22 cellular contexts compared by ENCODE assay signal in genomic region chr16:30509081-30509480, GRCh38. TPM values are rescaled to one million over a fixed set of nuclear protein-coding genes. Genes with fewer than 3 reads are reported as not detected.
DNase-seq lines count a peak whose midpoint lies in the region; ATAC-seq and TF ChIP-seq lines count a peak whose summit lies in the region.
"Had no signal": no experiment of that assay in that cellular context is flagged by ENCODE, and none has a peak within 500 bp of the region (broad histone marks: within the 10 kb centered on the region; RNA-seq: fewer than 3 reads in every experiment).

No MANE protein-coding gene starts in this region.

- H3K27ac Mint-ChIP-seq in activated T-cell treated with anti-CD3 and anti-CD28 coated beads, Interleukin-2, amount 50 U/mL, for 24 hours, result peak overlapping the region; percentile 68
- H3K27ac Mint-ChIP-seq in CD4-positive, alpha-beta T cell, result peak overlapping the region; percentile 56
- H3K27ac Mint-ChIP-seq in activated T-helper 17 cell treated with anti-CD3 and anti-CD28 coated beads, Interleukin-2, amount 50 U/mL, for 72 hours, result peak overlapping the region; percentile 36
- H3K27ac Mint-ChIP-seq in Calu3 (ENCODE audit: unreplicated experiment), result no peak overlapping the region
- H3K27ac Mint-ChIP-seq: H9 had no signal

- DNase-seq in activated T-cell treated with anti-CD3 and anti-CD28 coated beads, Interleukin-2, amount 50 U/mL, for 24 hours, result no peak
- DNase-seq in activated T-cell treated with anti-CD3 and anti-CD28 coated beads for 4 hours (no peak), left colon (no peak), Calu3 (no peak)
- DNase-seq in CD4-positive, alpha-beta T cell, result no peak
- DNase-seq: DMS79, H9, IMR-90, Karpas-422, MG63, NCI-H1092, NCI-H146, NCI-H2081, NCI-H748 treated with DMSO at 0.1 percent for 48 hours had no signal

- H3K36me3 Mint-ChIP-seq in activated T-cell treated with anti-CD3 and anti-CD28 coated beads, Interleukin-2, amount 50 U/mL, for 24 hours (ENCODE audit: low read depth), result peaks cover 93% of the 10 kb centered on the region
- peaks cover 87% of the 10 kb centered on the region for H3K36me3 Mint-ChIP-seq in CD4-positive, alpha-beta T cell (ENCODE audit: low read depth)
- H3K36me3 Mint-ChIP-seq in activated T-helper 17 cell treated with anti-CD3 and anti-CD28 coated beads, Interleukin-2, amount 50 U/mL, for 72 hours (ENCODE audit: low read depth), result peaks cover 99% of the 10 kb centered on the region
- H3K36me3 Mint-ChIP-seq in Calu3 (ENCODE audit: insufficient read depth, unreplicated experiment), result no peaks in the 10 kb centered on the region

- no peak overlapping the region for H3K27ac ChIP-seq in CD4-positive, alpha-beta T cell (ENCODE audit: low read depth, low read length)
- H3K27ac ChIP-seq: A549, C4-2B had no signal

- intact Hi-C loops in CD4-positive, alpha-beta T cell (cut with DNase I, micrococcal nuclease), result loop anchor here in 1 of 2 experiments (10.0 kb wide), 1 partner anchor 434 kb away; the partner anchor contains the start of gene PPP4C
- intact Hi-C loops in left colon (cut with DNase I, micrococcal nuclease) (no loop called here), Calu3 (cut with micrococcal nuclease; ENCODE audit: unreplicated experiment) (no loop called here)

- H3K27me3 Mint-ChIP-seq in activated T-cell treated with anti-CD3 and anti-CD28 coated beads, Interleukin-2, amount 50 U/mL, for 24 hours, result no peaks in the 10 kb centered on the region
- H3K27me3 Mint-ChIP-seq in CD4-positive, alpha-beta T cell, result no peaks in the 10 kb centered on the region
- no peaks in the 10 kb centered on the region for H3K27me3 Mint-ChIP-seq in activated T-helper 17 cell treated with anti-CD3 and anti-CD28 coated beads, Interleukin-2, amount 50 U/mL, for 72 hours
- peaks cover 19% of the 10 kb centered on the region for H3K27me3 Mint-ChIP-seq in Calu3 (ENCODE audit: unreplicated experiment)

- H3K9me3 Mint-ChIP-seq in activated T-cell treated with anti-CD3 and anti-CD28 coated beads, Interleukin-2, amount 50 U/mL, for 24 hours, result no peaks in the 10 kb centered on the region
- H3K9me3 Mint-ChIP-seq in CD4-positive, alpha-beta T cell, result no peaks in the 10 kb centered on the region
- no peaks in the 10 kb centered on the region for H3K9me3 Mint-ChIP-seq in activated T-helper 17 cell treated with anti-CD3 and anti-CD28 coated beads, Interleukin-2, amount 50 U/mL, for 72 hours
- no peaks in the 10 kb centered on the region for H3K9me3 Mint-ChIP-seq in Calu3 (ENCODE audit: low read depth, unreplicated experiment)
- H3K9me3 Mint-ChIP-seq: H9 had no signal

- no peak for ATAC-seq in CD4-positive, alpha-beta T cell (ENCODE audit: poor library complexity)
- ATAC-seq in activated T-helper 17 cell treated with anti-CD3 and anti-CD28 coated beads, Interleukin-2, amount 50 U/mL, for 72 hours (replicated peaks), result no peak
- ATAC-seq in left colon (peak; percentile 73), HG02571 (IDR thresholded peaks at IDR 0.05; ENCODE audit: unreplicated experiment) (no peak), GM18868 (IDR thresholded peaks at IDR 0.05; ENCODE audit: unreplicated experiment) (no peak)
- ATAC-seq: A549 had no signal

- H3K4me1 Mint-ChIP-seq in activated T-cell treated with anti-CD3 and anti-CD28 coated beads, Interleukin-2, amount 50 U/mL, for 24 hours (ENCODE audit: low read depth), result peaks cover 2% of the 10 kb centered on the region
- peaks cover 5% of the 10 kb centered on the region for H3K4me1 Mint-ChIP-seq in CD4-positive, alpha-beta T cell (ENCODE audit: low read depth)
- peaks cover under 1% of the 10 kb centered on the region for H3K4me1 Mint-ChIP-seq in activated T-helper 17 cell treated with anti-CD3 and anti-CD28 coated beads, Interleukin-2, amount 50 U/mL, for 72 hours
- peaks cover 12% of the 10 kb centered on the region for H3K4me1 Mint-ChIP-seq in Calu3 (ENCODE audit: low read depth, unreplicated experiment)
- H3K4me1 Mint-ChIP-seq: H9 had no signal

- H3K4me3 Mint-ChIP-seq in activated T-cell treated with anti-CD3 and anti-CD28 coated beads, Interleukin-2, amount 50 U/mL, for 24 hours, result no peak overlapping the region
- no peak overlapping the region for H3K4me3 Mint-ChIP-seq in CD4-positive, alpha-beta T cell
- H3K4me3 Mint-ChIP-seq in activated T-helper 17 cell treated with anti-CD3 and anti-CD28 coated beads, Interleukin-2, amount 50 U/mL, for 72 hours, result no peak overlapping the region
- no peak overlapping the region for H3K4me3 Mint-ChIP-seq in Calu3 (ENCODE audit: low read depth, unreplicated experiment)
- H3K4me3 Mint-ChIP-seq: H9 had no signal

- no peaks in the 10 kb centered on the region for H3K9me3 ChIP-seq in CD4-positive, alpha-beta T cell (ENCODE audit: control insufficient read depth, low read length)
- H3K9me3 ChIP-seq: A549, MG63 had no signal

- no peak for TF ChIP-seq CTCF in CD4-positive, alpha-beta T cell (IDR thresholded peaks at IDR 0.05)
- TF ChIP-seq CTCF in Calu3 (IDR thresholded peaks at IDR 0.05; ENCODE audit: unreplicated experiment), result no peak

- BruUV-seq in Calu3 (replicated peaks; lab: Mats Ljungman, UMichigan), result no TSS peak

- no peaks in the 10 kb centered on the region for H3K27me3 ChIP-seq in CD4-positive, alpha-beta T cell (ENCODE audit: control insufficient read depth, insufficient read depth, low read length)
- H3K27me3 ChIP-seq: MG63 had no signal

- POLR2A ChIA-PET in CD4-positive, alpha-beta T cell (lab: Charles Lee), result no interaction called here

- CTCF ChIA-PET in CD4-positive, alpha-beta T cell (lab: Charles Lee), result no interaction called here
- CTCF ChIA-PET in Calu3 (lab: Charles Lee), result no interaction called here

RNA-seq across cellular contexts. Expression of gene ZNF768, which starts 17.3 kb away (rescaled TPM):
- total RNA-seq in CD4-positive, alpha-beta T cell, result 1 to 10 TPM; 3.9 to 4.1 TPM
- 1 to 10 TPM; 3.7 to 5.3 TPM for total RNA-seq in activated T-helper 17 cell treated with anti-CD3 and anti-CD28 coated beads, Interleukin-2, amount 50 U/mL, for 72 hours
- total RNA-seq in left colon, result 10 to 100 TPM; 58.7 to 62.4 TPM
- 40.8 and 42.6 TPM in 2 replicates for total RNA-seq in Calu3 (2022)

RNA-seq across cellular contexts. Expression of gene ZNF747, which starts 25.6 kb away (rescaled TPM):
- total RNA-seq in CD4-positive, alpha-beta T cell, result 1 to 10 TPM; 6.3 to 6.7 TPM
- 10 to 100 TPM in 1 of 2 donors, 1 to 10 TPM in 1; 6.9 to 12.9 TPM for total RNA-seq in activated T-helper 17 cell treated with anti-CD3 and anti-CD28 coated beads, Interleukin-2, amount 50 U/mL, for 72 hours
- total RNA-seq in left colon (10 to 100 TPM in 1 of 2 donors, 1 to 10 TPM in 1; 9.8 to 11.7 TPM), Calu3 (2022) (12.3 and 15.4 TPM in 2 replicates)

RNA-seq across cellular contexts. Expression of gene ITGAL, which starts 36.5 kb away (rescaled TPM):
- 100 to 1,000 TPM; 186 to 187 TPM for total RNA-seq in CD4-positive, alpha-beta T cell
- total RNA-seq in activated T-helper 17 cell treated with anti-CD3 and anti-CD28 coated beads, Interleukin-2, amount 50 U/mL, for 72 hours, result 100 to 1,000 TPM; 319 to 344 TPM
- total RNA-seq in left colon (1 to 10 TPM; 6.7 to 7.3 TPM), Calu3 (2022) (not detected in 2 replicates)
- total RNA-seq: H9, HT1080, IMR-90, NCI-H460, RPMI7951 had no signal

RNA-seq across cellular contexts. Expression of gene ZNF764, which starts 49.1 kb away (rescaled TPM):
- total RNA-seq in CD4-positive, alpha-beta T cell, result 10 to 100 TPM; 20.4 to 22.9 TPM
- total RNA-seq in activated T-helper 17 cell treated with anti-CD3 and anti-CD28 coated beads, Interleukin-2, amount 50 U/mL, for 72 hours, result 10 to 100 TPM; 13.8 to 14.1 TPM
- 10 to 100 TPM; 10.6 to 20.7 TPM for total RNA-seq in left colon
- 16.5 and 16.7 TPM in 2 replicates for total RNA-seq in Calu3 (2022)

Comparison
In these comparisons a context has a peak if more than half of its experiments do, and no peak if none do; other contexts are left out.
1. RNA of gene ITGAL, which starts 36.5 kb away (total RNA-seq): 319 to 344 TPM in activated T-helper 17 cell treated with anti-CD3 and anti-CD28 coated beads, Interleukin-2, amount 50 U/mL, for 72 hours and 186 to 187 TPM in CD4-positive, alpha-beta T cell; 6.7 to 7.3 TPM in left colon and not detected in Calu3; every median in the first group is over 10 times any median in the second.